In genomic region chr5:177403194-177403825, GRCh38 we compare ENCODE assay signal across 6 cellular contexts.
DNase-seq lines count a peak whose midpoint lies in the region; ATAC-seq lines count a peak whose summit lies in the region.

No MANE protein-coding gene starts in this region.

- DNase-seq in activated CD8-positive, alpha-beta memory T cell treated with anti-CD3 and anti-CD28 coated beads, Interleukin-2, amount 50 U/mL, for 48 hours, result peak; percentile 76
- peak; percentile 35 for DNase-seq in iris pigment epithelial cell (ENCODE audit: low read depth)
- no peak for DNase-seq in NCI-H2107 (lab: John Stamatoyannopoulos, UW)
- DNase-seq in inferior parietal cortex (ENCODE audit: extremely low spot score), result no peak

- ATAC-seq in GM19025 (IDR thresholded peaks at IDR 0.05; ENCODE audit: low read depth, unreplicated experiment), result peak; percentile 14
- ATAC-seq in HG03432 (IDR thresholded peaks at IDR 0.05; ENCODE audit: unreplicated experiment), result peak; percentile 25

Comparison
In these comparisons a context has a peak if more than half of its experiments do, and no peak if none do; other contexts are left out.
1. DNase-seq: peak in activated CD8-positive, alpha-beta memory T cell treated with anti-CD3 and anti-CD28 coated beads, Interleukin-2, amount 50 U/mL, for 48 hours (single experiment) and iris pigment epithelial cell (single experiment); none in NCI-H2107 (single experiment) and inferior parietal cortex (single experiment).